In genomic region chr9:108416321-108416720, GRCh38 we compare ENCODE assay signal across 16 cellular contexts.
DNase-seq lines count a peak whose midpoint lies in the region; ATAC-seq, FAIRE-seq and TF ChIP-seq lines count a peak whose summit lies in the region.
"Had no signal": no experiment of that assay in that cellular context is flagged by ENCODE, and none has a peak within 500 bp of the region (broad histone marks: within the 10 kb centered on the region; RNA-seq: fewer than 3 reads in every experiment).

No MANE protein-coding gene starts in this region.

- peaks cover 3% of the 10 kb centered on the region for H3K4me1 Mint-ChIP-seq in chondrocyte (ENCODE audit: low read depth)
- H3K4me1 Mint-ChIP-seq in T-helper 17 cell = no peaks in the 10 kb centered on the region

- H3K4me3 ChIP-seq in right lobe of liver = no peak overlapping the region
- H3K4me3 ChIP-seq in adrenal gland = no peak overlapping the region
- H3K4me3 ChIP-seq: lung, SK-N-MC had no signal

- H3K27me3 Mint-ChIP-seq in chondrocyte (ENCODE audit: low read depth) (no peaks in the 10 kb centered on the region), T-helper 17 cell (no peaks in the 10 kb centered on the region)

- 68% methylated on average over 2 of the region's 2 CpGs for WGBS in right lobe of liver (ENCODE audit: insufficient coverage, low coverage, low lambda C conversion rate, missing lambda C conversion rate)
- 64 to 87% (median 81%) methylated on average over 2 of the region's 2 CpGs for WGBS in adrenal gland, 4 donors

- H3K36me3 ChIP-seq in right lobe of liver = no peaks in the 10 kb centered on the region
- H3K36me3 ChIP-seq in adrenal gland (replicated peaks in 1 of 2) = no peaks in the 10 kb centered on the region

- H3K9me3 ChIP-seq in right lobe of liver (no peaks in the 10 kb centered on the region), T-helper 17 cell (ENCODE audit: control insufficient read depth, low read length, poor library complexity, severe bottlenecking) (no peaks in the 10 kb centered on the region), adrenal gland (replicated peaks in 1 of 3) (no peaks in the 10 kb centered on the region)

- H3K27me3 ChIP-seq in right lobe of liver (no peaks in the 10 kb centered on the region), adrenal gland (no peaks in the 10 kb centered on the region)

- DNase-seq in H54 (ENCODE audit: insufficient read length, low spot score) (no peak), NCI-H69 (lab: John Stamatoyannopoulos, UW) (peak; percentile 18), chondrocyte (ENCODE audit: low spot score) (no peak), right lobe of liver (no peak), GM03348 (ENCODE audit: low spot score) (no peak), erythroblast (lab: John Stamatoyannopoulos, UW) (no peak), T-helper 17 cell (no peak), adrenal gland (no peak)
- DNase-seq: activated naive CD4-positive, alpha-beta T cell treated with Interleukin-2 at 50 U/mL for 16 hours; CD4-positive, alpha-beta T cell; NCI-H2029 treated with DMSO at 0.1 percent for 48 hours; stimulated activated naive B cell treated with anti-CD40 and anti-IgM and Interleukin-4, amounts not matched to agents 10 μg/mL and 1 μg/mL and 100 μg/mL, for 72 hours had no signal

- peaks cover 9% of the 10 kb centered on the region for H3K9me3 Mint-ChIP-seq in chondrocyte (ENCODE audit: low read depth)
- H3K9me3 Mint-ChIP-seq: CD4-positive, alpha-beta T cell; stimulated activated naive B cell treated with anti-CD40 and anti-IgM and Interleukin-4, amounts not matched to agents 10 μg/mL and 1 μg/mL and 100 μg/mL, for 72 hours had no signal

- TF ChIP-seq CTCF in chondrocyte (IDR thresholded peaks at IDR 0.05) = peak; percentile 46
- TF ChIP-seq CTCF in right lobe of liver (IDR thresholded peaks at IDR 0.05) = peak in 3 of 4 donors; percentile 7 to 15 (median 10)
- TF ChIP-seq CTCF in adrenal gland (IDR thresholded peaks at IDR 0.05) = no peak

- TF ChIP-seq POLR2A in H54 (IDR thresholded peaks at IDR 0.05; ENCODE audit: low read depth, low read length) = no peak
- no peak for TF ChIP-seq POLR2A in right lobe of liver (IDR thresholded peaks at IDR 0.05)
- no peak for TF ChIP-seq POLR2A in erythroblast (IDR thresholded peaks at IDR 0.05; ENCODE audit: low read length)
- no peak for TF ChIP-seq POLR2A in adrenal gland (IDR thresholded peaks at IDR 0.05)

- intact Hi-C loops in right lobe of liver (cut with DNase I) = no loop called here
- intact Hi-C loops in adrenal gland (cut with DNase I) = no loop called here

- FAIRE-seq in H54 (lab: Jason Lieb, UNC) = peak; percentile 89
- FAIRE-seq: GM19239 had no signal

- H3K27ac Mint-ChIP-seq in chondrocyte (ENCODE audit: unreplicated experiment) (no peak overlapping the region), T-helper 17 cell (no peak overlapping the region)
- H3K27ac Mint-ChIP-seq: CD4-positive, alpha-beta T cell; stimulated activated naive B cell treated with anti-CD40 and anti-IgM and Interleukin-4, amounts not matched to agents 10 μg/mL and 1 μg/mL and 100 μg/mL, for 72 hours had no signal

- no peaks in the 10 kb centered on the region for H3K36me3 Mint-ChIP-seq in chondrocyte (ENCODE audit: low read depth)
- H3K36me3 Mint-ChIP-seq in T-helper 17 cell (ENCODE audit: low read depth) = no peaks in the 10 kb centered on the region
- H3K36me3 Mint-ChIP-seq: stimulated activated naive B cell treated with anti-CD40 and anti-IgM and Interleukin-4, amounts not matched to agents 10 μg/mL and 1 μg/mL and 100 μg/mL, for 72 hours had no signal

- H3K4me3 Mint-ChIP-seq in chondrocyte (ENCODE audit: unreplicated experiment) (no peak overlapping the region), T-helper 17 cell (no peak overlapping the region)
- H3K4me3 Mint-ChIP-seq: CD4-positive, alpha-beta T cell; stimulated activated naive B cell treated with anti-CD40 and anti-IgM and Interleukin-4, amounts not matched to agents 10 μg/mL and 1 μg/mL and 100 μg/mL, for 72 hours had no signal

- ATAC-seq in right lobe of liver (no peak), T-helper 17 cell (no peak)
- ATAC-seq: stimulated activated naive B cell treated with anti-CD40 and anti-IgM and Interleukin-4, amounts not matched to agents 10 μg/mL and 1 μg/mL and 100 μg/mL, for 72 hours had no signal

- no peaks in the 10 kb centered on the region for H3K4me1 ChIP-seq in right lobe of liver
- no peaks in the 10 kb centered on the region for H3K4me1 ChIP-seq in adrenal gland (replicated peaks in 1 of 2)

- H3K27ac ChIP-seq in right lobe of liver (no peak overlapping the region), adrenal gland (no peak overlapping the region)
- H3K27ac ChIP-seq: KMS-11, SK-N-MC had no signal

Comparison
In these comparisons a context has a peak if more than half of its experiments do, and no peak if none do; other contexts are left out.
1. CTCF ChIP-seq: peak in chondrocyte (single experiment) and right lobe of liver (3 of 4); none in adrenal gland (0 of 6).